In the genomic region with DNA sequence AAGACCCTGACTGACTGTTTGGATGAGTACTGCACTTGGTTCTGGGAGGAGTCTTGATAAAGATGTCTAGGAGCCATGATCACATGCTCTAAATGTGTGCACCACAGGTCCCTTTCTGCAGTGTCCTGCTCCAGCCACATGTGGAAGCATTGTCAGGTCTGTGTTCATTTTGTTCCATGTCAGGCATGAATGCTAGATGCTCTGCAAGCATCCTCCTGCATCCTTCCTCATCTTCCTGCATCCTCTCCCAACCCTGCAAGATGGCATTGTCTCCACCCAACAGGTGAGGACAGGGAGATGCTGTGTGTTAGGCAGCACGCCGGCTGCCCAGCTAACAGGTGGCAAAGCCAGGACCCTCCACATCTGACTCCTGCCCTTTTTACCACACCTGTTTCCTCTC, we compare ENCODE assay signal across 28 cellular contexts. TPM values are rescaled to one million over a fixed set of nuclear protein-coding genes. Genes with fewer than 3 reads are reported as not detected.
"Had no signal": no experiment of that assay in that cellular context is flagged by ENCODE, and none has a peak within 500 bp of the region (broad histone marks: within the 10 kb centered on the region; RNA-seq: fewer than 3 reads in every experiment).

No MANE protein-coding gene starts in this region.

- H3K9ac ChIP-seq: parathyroid adenoma had no signal

- H3K4me1 Mint-ChIP-seq: mesothelial cell of epicardium had no signal

- H3K9me3 ChIP-seq: heart left ventricle, left lung, lower lobe of right lung, mucosa of descending colon, psoas muscle, right lobe of liver, tibial nerve, vagina had no signal

- H3K36me3 Mint-ChIP-seq: immature natural killer cell; mesothelial cell of epicardium; naive thymus-derived CD8-positive, alpha-beta T cell; stimulated activated memory B cell treated with anti-CD40 and anti-IgM and Interleukin-4, amounts not matched to agents 10 μg/mL and 1 μg/mL and 100 μg/mL, for 72 hours; type B pancreatic cell had no signal

- H3K36me3 ChIP-seq: heart left ventricle, left lung, lower lobe of right lung, right lobe of liver, tibial nerve, vagina had no signal

- H3K27ac Mint-ChIP-seq: mesothelial cell of epicardium; stimulated activated memory B cell treated with anti-CD40 and anti-IgM and Interleukin-4, amounts not matched to agents 10 μg/mL and 1 μg/mL and 100 μg/mL, for 72 hours; type B pancreatic cell had no signal

- FAIRE-seq: islet of Langerhans, kidney had no signal

- H3K9me3 Mint-ChIP-seq: immature natural killer cell; mesothelial cell of epicardium; stimulated activated memory B cell treated with anti-CD40 and anti-IgM and Interleukin-4, amounts not matched to agents 10 μg/mL and 1 μg/mL and 100 μg/mL, for 72 hours; stimulated activated naive CD8-positive, alpha-beta T cell treated with anti-CD3 and anti-CD28 coated beads, Interleukin-15, amount 100 ng/mL, for 72 hours; type B pancreatic cell had no signal

- H3K4me2 ChIP-seq: smooth muscle cell had no signal

- H3K79me2 ChIP-seq: parathyroid adenoma had no signal

- H3K27ac ChIP-seq: heart left ventricle, left lung, lower lobe of right lung, parathyroid adenoma, psoas muscle, right lobe of liver, tibial nerve, vagina had no signal

- H3K27me3 ChIP-seq: left lung, right lobe of liver, tibial nerve, vagina had no signal

- H3K4me3 Mint-ChIP-seq: immature natural killer cell; mesothelial cell of epicardium; naive thymus-derived CD8-positive, alpha-beta T cell; stimulated activated memory B cell treated with anti-CD40 and anti-IgM and Interleukin-4, amounts not matched to agents 10 μg/mL and 1 μg/mL and 100 μg/mL, for 72 hours; stimulated activated naive CD8-positive, alpha-beta T cell treated with anti-CD3 and anti-CD28 coated beads, Interleukin-15, amount 100 ng/mL, for 72 hours; type B pancreatic cell had no signal

- DNase-seq: heart left ventricle; hypothalamus; immature natural killer cell; kidney; left colon; left lung; lower lobe of right lung; mammary epithelial cell; mesenchymal stem cell; mucosa of descending colon; naive thymus-derived CD8-positive, alpha-beta T cell; psoas muscle; right lobe of liver; stimulated activated CD4-positive, alpha-beta T cell treated with anti-CD3 and anti-CD28 coated beads, Interleukin-1b, Interleukin-23, amount 100 ng/mL, for 48 hours; stimulated activated CD4-positive, alpha-beta T cell treated with anti-CD3 and anti-CD28 coated beads, Interleukin-2, amount 100 ng/mL, for 48 hours; stimulated activated CD4-positive, alpha-beta T cell treated with anti-CD3 and anti-CD28 coated beads, Interleukin-4, amount 100 ng/mL, for 4 hours; stimulated activated CD8-positive, alpha-beta memory T cell treated with anti-CD3 and anti-CD28 coated beads, Interleukin-4, amount 100 ng/mL, for 48 hours; stimulated activated naive CD4-positive, alpha-beta T cell treated with Interleukin-2 at 50 U/mL for 16 hours; stimulated activated naive CD8-positive, alpha-beta T cell treated with anti-CD3 and anti-CD28 coated beads, Interleukin-15, amount 100 ng/mL, for 72 hours; substantia nigra had no signal

- H2AFZ ChIP-seq: parathyroid adenoma had no signal

- H3K4me1 ChIP-seq: heart left ventricle, parathyroid adenoma, psoas muscle, right lobe of liver, tibial nerve, vagina had no signal

- H3K27me3 Mint-ChIP-seq: stimulated activated memory B cell treated with anti-CD40 and anti-IgM and Interleukin-4, amounts not matched to agents 10 μg/mL and 1 μg/mL and 100 μg/mL, for 72 hours had no signal

- H3K4me3 ChIP-seq: heart left ventricle, left lung, lower lobe of right lung, mucosa of descending colon, psoas muscle, right lobe of liver, smooth muscle cell, tibial nerve, vagina had no signal

RNA-seq across cellular contexts. Expression of a gene that starts 55.3 kb away (rescaled TPM):
- total RNA-seq: mammary epithelial cell; naive thymus-derived CD8-positive, alpha-beta T cell; smooth muscle cell; tibial nerve; vagina had no signal
